30 cellular contexts compared by ENCODE assay signal in genomic region chr2:201715459-201715858, GRCh38. TPM values are rescaled to one million over a fixed set of nuclear protein-coding genes. Genes with fewer than 3 reads are reported as not detected.
DNase-seq lines count a peak whose midpoint lies in the region; FAIRE-seq and TF ChIP-seq lines count a peak whose summit lies in the region.
"Had no signal": no experiment of that assay in that cellular context is flagged by ENCODE, and none has a peak within 500 bp of the region (broad histone marks: within the 10 kb centered on the region; RNA-seq: fewer than 3 reads in every experiment).

No MANE protein-coding gene starts in this region.

- H3K4me2 ChIP-seq in hepatocyte (no peak overlapping the region), osteoblast (ENCODE audit: insufficient read depth, low read length) (no peak overlapping the region)
- H3K4me2 ChIP-seq: smooth muscle cell had no signal

- H3K27me3 Mint-ChIP-seq in progenitor cell of endocrine pancreas (no peaks in the 10 kb centered on the region), immature natural killer cell (ENCODE audit: low read depth in 3 of 3) (peaks cover 0 to 2% (median 0%) of the 10 kb centered on the region in 3 donors)
- H3K27me3 Mint-ChIP-seq: CD4-positive, alpha-beta memory T cell; dendritic cell treated with granulocyte-macrophage colony-stimulating factor and Interleukin-4, amounts not matched to agents 40 ng/mL and 50 ng/mL, for 4 days; stimulated activated naive B cell treated with anti-CD40 and anti-IgM and Interleukin-4, amounts not matched to agents 10 μg/mL and 1 μg/mL and 100 μg/mL, for 72 hours had no signal

- H3K4me3 Mint-ChIP-seq in progenitor cell of endocrine pancreas (ENCODE audit: low read depth) (no peak overlapping the region), immature natural killer cell (no peak overlapping the region)
- H3K4me3 Mint-ChIP-seq: activated naive CD4-positive, alpha-beta T cell treated with anti-CD3 and anti-CD28 coated beads for 36 hours; activated T-cell treated with anti-CD3 and anti-CD28 coated beads, Interleukin-2, amount 50 U/mL, for 4 hours; CD4-positive, alpha-beta memory T cell; dendritic cell treated with granulocyte-macrophage colony-stimulating factor and Interleukin-4, amounts not matched to agents 40 ng/mL and 50 ng/mL, for 4 days; stimulated activated naive B cell treated with anti-CD40 and anti-IgM and Interleukin-4, amounts not matched to agents 10 μg/mL and 1 μg/mL and 100 μg/mL, for 72 hours had no signal

- peaks cover 4% of the 10 kb centered on the region for H3K4me1 Mint-ChIP-seq in progenitor cell of endocrine pancreas (ENCODE audit: low read depth)
- no peaks in the 10 kb centered on the region for H3K4me1 Mint-ChIP-seq in immature natural killer cell
- H3K4me1 Mint-ChIP-seq: CD4-positive, alpha-beta memory T cell; stimulated activated naive B cell treated with anti-CD40 and anti-IgM and Interleukin-4, amounts not matched to agents 10 μg/mL and 1 μg/mL and 100 μg/mL, for 72 hours had no signal

- peaks cover 7% of the 10 kb centered on the region for H3K9me3 Mint-ChIP-seq in progenitor cell of endocrine pancreas (ENCODE audit: low read depth)
- H3K9me3 Mint-ChIP-seq in immature natural killer cell = no peaks in the 10 kb centered on the region

- H3K36me3 Mint-ChIP-seq in progenitor cell of endocrine pancreas (ENCODE audit: insufficient read depth) = peaks cover 33% of the 10 kb centered on the region
- H3K36me3 Mint-ChIP-seq in immature natural killer cell = peaks cover 53 to 59% (median 58%) of the 10 kb centered on the region in 3 donors

- peak; percentile 5 for FAIRE-seq in GM12891 (lab: Jason Lieb, UNC)
- FAIRE-seq: endothelial cell of umbilical vein, GM12892 had no signal

- H3K36me3 ChIP-seq in hepatocyte (replicated peaks; ENCODE audit: insufficient read depth, low read depth) = peaks cover 4% of the 10 kb centered on the region
- peaks cover 60% of the 10 kb centered on the region for H3K36me3 ChIP-seq in osteoblast (ENCODE audit: insufficient read depth, low read length)
- H3K36me3 ChIP-seq: neutrophil had no signal

- H3K27me3 ChIP-seq in hepatocyte (no peaks in the 10 kb centered on the region), osteoblast (ENCODE audit: insufficient read depth, low read length) (no peaks in the 10 kb centered on the region)
- H3K27me3 ChIP-seq: cardiac muscle cell, heart left ventricle, neutrophil, testis had no signal

- H3K9me2 ChIP-seq in hepatocyte (replicated peaks; ENCODE audit: insufficient read depth) = no peaks in the 10 kb centered on the region

- TF ChIP-seq CTCF in VCaP (conservative IDR thresholded peaks at IDR 0.05) (peak; percentile 55), hepatocyte (IDR thresholded peaks at IDR 0.05; ENCODE audit: poor library complexity) (peak; percentile 31), progenitor cell of endocrine pancreas (IDR thresholded peaks at IDR 0.05; ENCODE audit: unreplicated experiment) (peak; percentile 27), osteoblast (IDR thresholded peaks at IDR 0.05; ENCODE audit: extremely low read depth, low read depth, low read length) (no peak)

- no peak overlapping the region for H3K27ac Mint-ChIP-seq in progenitor cell of endocrine pancreas
- no peak overlapping the region for H3K27ac Mint-ChIP-seq in immature natural killer cell
- H3K27ac Mint-ChIP-seq: activated naive CD4-positive, alpha-beta T cell treated with anti-CD3 and anti-CD28 coated beads for 36 hours; CD4-positive, alpha-beta memory T cell; dendritic cell treated with granulocyte-macrophage colony-stimulating factor and Interleukin-4, amounts not matched to agents 40 ng/mL and 50 ng/mL, for 4 days; stimulated activated naive B cell treated with anti-CD40 and anti-IgM and Interleukin-4, amounts not matched to agents 10 μg/mL and 1 μg/mL and 100 μg/mL, for 72 hours had no signal

- no peaks in the 10 kb centered on the region for H3K4me1 ChIP-seq in hepatocyte (ENCODE audit: insufficient read depth)
- H3K4me1 ChIP-seq in osteoblast (ENCODE audit: insufficient read depth, low read length) = no peaks in the 10 kb centered on the region
- H3K4me1 ChIP-seq: heart left ventricle, testis had no signal

- 81% methylated on average over 6 of the region's 6 CpGs for WGBS in hepatocyte (ENCODE audit: low lambda C conversion rate, missing lambda C conversion rate)

- H3K27ac ChIP-seq in VCaP (no peak overlapping the region), hepatocyte (no peak overlapping the region), osteoblast (ENCODE audit: low read depth, low read length) (no peak overlapping the region)
- H3K27ac ChIP-seq: cardiac muscle cell, heart left ventricle, neutrophil, testis had no signal

- peaks cover 6% of the 10 kb centered on the region for H3K9me3 ChIP-seq in hepatocyte (ENCODE audit: low read depth)
- no peaks in the 10 kb centered on the region for H3K9me3 ChIP-seq in osteoblast (ENCODE audit: low read depth, low read length)
- H3K9me3 ChIP-seq: neutrophil, testis had no signal

- H3K79me2 ChIP-seq in hepatocyte (no peaks in the 10 kb centered on the region), osteoblast (ENCODE audit: insufficient read depth, low read length) (no peaks in the 10 kb centered on the region)

- H3K4me3 ChIP-seq in hepatocyte (no peak overlapping the region), osteoblast (ENCODE audit: insufficient read depth, low read length) (no peak overlapping the region)
- H3K4me3 ChIP-seq: cardiac muscle cell, heart left ventricle, lung, smooth muscle cell, testis had no signal

- H2AFZ ChIP-seq in hepatocyte (no peak overlapping the region), osteoblast (ENCODE audit: low read length) (no peak overlapping the region)

- TF ChIP-seq POLR2A in GM12891 (IDR thresholded peaks at IDR 0.05; ENCODE audit: low read depth, low read length) = no peak

- H4K20me1 ChIP-seq in hepatocyte (ENCODE audit: insufficient read depth, poor library complexity, severe bottlenecking) (no peaks in the 10 kb centered on the region), osteoblast (ENCODE audit: insufficient read depth, low read length) (no peaks in the 10 kb centered on the region)

- no peak for DNase-seq in GM12891 (ENCODE audit: insufficient read length, low spot score)
- peak; percentile 56 for DNase-seq in hepatocyte (ENCODE audit: low spot score)
- DNase-seq in progenitor cell of endocrine pancreas (ENCODE audit: low spot score, unreplicated experiment) = no peak
- DNase-seq in NCI-H1930 (lab: John Stamatoyannopoulos, UW) = no peak
- DNase-seq in NCI-H748 treated with DMSO at 0.1 percent for 48 hours (lab: John Stamatoyannopoulos, UW) = no peak
- DNase-seq in osteoblast (ENCODE audit: insufficient read length, low spot score, missing footprints) = no peak
- DNase-seq in immature natural killer cell = no peak
- DNase-seq: activated CD4-positive, alpha-beta T cell treated with anti-CD3 and anti-CD28 coated beads for 4 hours; activated naive CD4-positive, alpha-beta T cell treated with anti-CD3 and anti-CD28 coated beads for 36 hours; activated T-cell treated with anti-CD3 and anti-CD28 coated beads, Interleukin-2, amount 50 U/mL, for 4 hours; amniotic stem cell; CD4-positive, alpha-beta memory T cell; DND-41; H7; heart left ventricle; NCI-H2171; OCI-M1; SHP77 treated with DMSO at 0.1 percent for 48 hours; stimulated activated naive B cell treated with anti-CD40 and anti-IgM and Interleukin-4, amounts not matched to agents 10 μg/mL and 1 μg/mL and 100 μg/mL, for 72 hours; testis had no signal

TF ChIP-seq in GM12891, 5 proteins besides CTCF, POLR2A, EP300 and RAD21:
- TF ChIP-seq PAX5 (IDR thresholded peaks at IDR 0.05; ENCODE audit: insufficient read depth, low read length, severe bottlenecking) (no peak), TAF1 (IDR thresholded peaks at IDR 0.05; ENCODE audit: low read depth, low read length) (no peak), POLR2AphosphoS5 (IDR thresholded peaks at IDR 0.05; ENCODE audit: low read depth, low read length) (no peak), POU2F2 (IDR thresholded peaks at IDR 0.05; ENCODE audit: low read depth, low read length) (no peak), SPI1 (IDR thresholded peaks at IDR 0.05; ENCODE audit: low read depth, low read length) (no peak)

RNA-seq across cellular contexts. Expression of gene MPP4, which starts 17.0 kb away (rescaled TPM):
- not detected for polyA plus RNA-seq in GM12891 (2012; ENCODE audit: low read depth, missing spikeins)
- total RNA-seq in hepatocyte = 0.77 TPM in 1 of 2 replicates, not detected in the other
- polyA plus RNA-seq in hepatocyte = 0.19 TPM in 1 of 2 replicates, not detected in the other
- 0.22 TPM in 1 of 2 replicates, not detected in the other for total RNA-seq in progenitor cell of endocrine pancreas
- total RNA-seq in osteoblast = 1.1 and 2.1 TPM in 2 replicates
- not detected for polyA plus RNA-seq in immature natural killer cell
- total RNA-seq: activated CD8-positive, alpha-beta memory T cell treated with anti-CD3 and anti-CD28 coated beads for 36 hours; activated naive CD4-positive, alpha-beta T cell treated with anti-CD3 and anti-CD28 coated beads for 36 hours; activated T-cell treated with anti-CD3 and anti-CD28 coated beads, Interleukin-2, amount 50 U/mL, for 4 hours; CD4-positive, alpha-beta memory T cell; H7; MCF 10A; testis had no signal
- polyA plus RNA-seq: CD4-positive, alpha-beta memory T cell; smooth muscle cell had no signal
